In genomic region chr12:13950502-13950901, GRCh38 we compare ENCODE assay signal across 25 cellular contexts. TPM values are rescaled to one million over a fixed set of nuclear protein-coding genes. Genes with fewer than 3 reads are reported as not detected.
DNase-seq lines count a peak whose midpoint lies in the region; ATAC-seq, FAIRE-seq and TF ChIP-seq lines count a peak whose summit lies in the region.
"Had no signal": no experiment of that assay in that cellular context is flagged by ENCODE, and none has a peak within 500 bp of the region (broad histone marks: within the 10 kb centered on the region; RNA-seq: fewer than 3 reads in every experiment).

No MANE protein-coding gene starts in this region.

- intact Hi-C loops in kidney (cut with DNase I) = no loop called here

- POLR2A ChIA-PET in A549 (lab: Yijun Ruan, JAX) = interaction anchor here (0.9 to 2.0 kb wide), 2 partner anchors 31 to 849 kb away, joined by 4 to 5 read pairs; no protein-coding TSS in a partner anchor

- peak; percentile 52 to 92 for DNase-seq in A549 (ENCODE audit: low read depth in 1 of 2, low spot score in 1 of 2)
- peak; percentile 84 for DNase-seq in epithelial cell of proximal tubule (ENCODE audit: low read depth)
- DNase-seq in NCI-H1092 treated with DMSO at 0.1 percent for 48 hours (lab: John Stamatoyannopoulos, UW) = no peak
- DNase-seq in kidney = no peak
- no peak for DNase-seq in KBM-7
- DNase-seq: activated effector memory CD4-positive, alpha-beta T cell treated with anti-CD3 and anti-CD28 coated beads, Interleukin-2, amount 50 U/mL, for 16 hours; GDM1; KG1; NCI-H2029 treated with DMSO at 0.1 percent for 48 hours; NK-92 treated with Interleukin-12 subunit alpha and Interleukin-12 subunit beta, amount 100 ng/mL, for 24 hours; occipital lobe; right lobe of liver; stimulated activated CD4-positive, alpha-beta T cell treated with anti-CD3 and anti-CD28 coated beads, Interleukin-1b, Interleukin-23, amount 100 ng/mL, for 48 hours; transverse colon had no signal

- TF ChIP-seq POLR2A in A549 (IDR thresholded peaks at IDR 0.05; ENCODE audit: low read length) = no peak

- TF ChIP-seq RAD21 in A549 (conservative IDR thresholded peaks at IDR 0.05 in 1 of 2, IDR thresholded peaks at IDR 0.05 in 1 of 2) = peak in 1 of 2 experiments; percentile 23; a peak in 1 of 5 replicates

- peak; percentile 40 to 63; a peak in 4 of 6 replicates for ATAC-seq in A549
- ATAC-seq in HG02588 (IDR thresholded peaks at IDR 0.05; ENCODE audit: unreplicated experiment) = no peak

- TF ChIP-seq CTCF in A549 (IDR thresholded peaks at IDR 0.05) (no peak), epithelial cell of proximal tubule (conservative IDR thresholded peaks at IDR 0.05; ENCODE audit: low read depth, low read length) (no peak), kidney (IDR thresholded peaks at IDR 0.05; ENCODE audit: borderline replicate concordance, extremely low read depth, insufficient read depth) (no peak)

- H3K9ac ChIP-seq in HUES64 (ENCODE audit: low read depth, low read length) (peak overlapping the region; percentile 3; the same call in 1 of the 2 replicates), kidney (ENCODE audit: low read length in 2 of 2) (no peak overlapping the region)

- FAIRE-seq in A549 (lab: Jason Lieb, UNC) (peak; percentile 99), kidney (lab: Jason Lieb, UNC) (no peak)

- H3K9me3 ChIP-seq in A549 = no peaks in the 10 kb centered on the region
- H3K9me3 ChIP-seq in HUES64 (ENCODE audit: insufficient read depth, low read depth, low read length) = no peaks in the 10 kb centered on the region
- H3K9me3 ChIP-seq in mesodermal cell (ENCODE audit: control insufficient read depth, low read length) = no peaks in the 10 kb centered on the region
- no peaks in the 10 kb centered on the region for H3K9me3 ChIP-seq in kidney (ENCODE audit: control insufficient read depth in 1 of 2, low read length in 2 of 2)
- H3K9me3 ChIP-seq: adrenal gland, HAP-1, right lobe of liver, transverse colon had no signal

- H3K4me3 ChIP-seq in A549 = no peak overlapping the region
- H3K4me3 ChIP-seq in HUES64 (ENCODE audit: low read length) = no peak overlapping the region
- no peak overlapping the region for H3K4me3 ChIP-seq in epithelial cell of proximal tubule (ENCODE audit: low read depth, low read length)
- no peak overlapping the region for H3K4me3 ChIP-seq in mesodermal cell (ENCODE audit: extremely low read depth, insufficient read depth, low read length, poor library complexity, severe bottlenecking)
- H3K4me3 ChIP-seq in kidney (ENCODE audit: low read length in 2 of 2) = no peak overlapping the region
- H3K4me3 ChIP-seq: adrenal gland, cardiac muscle cell, HAP-1, right lobe of liver, transverse colon had no signal

- peak; percentile 69 to 87; a peak in 2 of 5 replicates for TF ChIP-seq EP300 in A549 (IDR thresholded peaks at IDR 0.05)

- in situ Hi-C loops in KBM-7 (cut with MboI; ENCODE audit: low pct_unique_long_range_greater_than_20kb, low sequenced_read_pairs) = no loop called here

- no peaks in the 10 kb centered on the region for H3K27me3 ChIP-seq in HUES64 (ENCODE audit: insufficient read depth, low read length)
- H3K27me3 ChIP-seq: adrenal gland, cardiac muscle cell, right lobe of liver, transverse colon had no signal

- H3K27ac ChIP-seq in A549 = peak overlapping the region; percentile 92
- peak overlapping the region; percentile 69 for H3K27ac ChIP-seq in HUES64 (ENCODE audit: low read depth, low read length)
- H3K27ac ChIP-seq in mesodermal cell (ENCODE audit: low read depth, low read length, severe bottlenecking) = peak overlapping the region; percentile 83
- no peak overlapping the region for H3K27ac ChIP-seq in kidney (ENCODE audit: low read depth in 2 of 2, low read length in 2 of 2)
- H3K27ac ChIP-seq: 22Rv1, adrenal gland, cardiac muscle cell, right lobe of liver had no signal

- H3K4me2 ChIP-seq in A549 = peak overlapping the region; percentile 70

- CTCF ChIA-PET in A549 (lab: Yijun Ruan, JAX) = interaction anchor here (1.2 to 3.4 kb wide), 3 partner anchors 9 to 210 kb away, joined by 3 to 18 read pairs (median 7); partner anchors contain the start of gene GRIN2B

- 3% methylated on average over 1 of the region's 1 CpG for WGBS in A549 (ENCODE audit: missing lambda C conversion rate)
- WGBS in HUES64 = 38% methylated on average over 1 of the region's 1 CpG
- WGBS in mesodermal cell (ENCODE audit: insufficient coverage in 2 of 2), 2 experiments = 14% methylated on average over 1 of the region's 1 CpG; no CpG with 5 or more reads in 1 of the 2 experiments

- H3K4me1 ChIP-seq in A549 (peaks cover 94% of the 10 kb centered on the region), HUES64 (ENCODE audit: insufficient read depth, low read length) (peaks cover 20% of the 10 kb centered on the region), mesodermal cell (ENCODE audit: control insufficient read depth, insufficient read depth, low read length, poor library complexity, severe bottlenecking) (peaks cover 25% of the 10 kb centered on the region), kidney (ENCODE audit: control insufficient read depth in 1 of 2, insufficient read depth in 1 of 2, low read depth in 1 of 2, low read length in 2 of 2) (peaks cover 2 to 7% of the 10 kb centered on the region in 2 donors)
- H3K4me1 ChIP-seq: adrenal gland, HAP-1, right lobe of liver had no signal

- no peaks in the 10 kb centered on the region for H3K36me3 ChIP-seq in HUES64 (ENCODE audit: insufficient read depth, low read length)
- H3K36me3 ChIP-seq in mesodermal cell (ENCODE audit: control insufficient read depth, insufficient read depth, low read length) = no peaks in the 10 kb centered on the region
- H3K36me3 ChIP-seq in kidney (ENCODE audit: control insufficient read depth in 1 of 2, insufficient read depth in 2 of 2, low read length in 2 of 2) = no peaks in the 10 kb centered on the region
- H3K36me3 ChIP-seq: adrenal gland, cardiac muscle cell, HAP-1, right lobe of liver, transverse colon had no signal

TF ChIP-seq in A549, 52 proteins besides CTCF, POLR2A, EP300 and RAD21:
- TF ChIP-seq RARB (CRISPR knock-in tag; IDR thresholded peaks at IDR 0.05) (0 out of 2 replicates have a peak, but pooled peaks have one; percentile 39), NPAS2 (CRISPR knock-in tag; IDR thresholded peaks at IDR 0.05; ENCODE audit: borderline replicate concordance) (no peak), HOXB5 (CRISPR knock-in tag; IDR thresholded peaks at IDR 0.05) (peak; percentile 80), TFCP2L1 (CRISPR knock-in tag; IDR thresholded peaks at IDR 0.05) (no peak), MAX (IDR thresholded peaks at IDR 0.05) (peak; percentile 57), JUN (IDR thresholded peaks at IDR 0.05) (peak; percentile 69 to 76; a peak in 4 of 5 replicates), FOSL2 (IDR thresholded peaks at IDR 0.05) (peak; percentile 68), FOSL2 (CRISPR knock-in tag; IDR thresholded peaks at IDR 0.05) (peak; percentile 94), BCL3 (IDR thresholded peaks at IDR 0.05) (0 out of 3 replicates have a peak, but pooled peaks have one; percentile 25), GATA3 (IDR thresholded peaks at IDR 0.05; ENCODE audit: borderline replicate concordance) (peak; percentile 93), HEYL (CRISPR knock-in tag; IDR thresholded peaks at IDR 0.05) (peak; percentile 42; the same call in 1 of the 2 replicates), JUNB (IDR thresholded peaks at IDR 0.05) (peak; percentile 80), MAZ (IDR thresholded peaks at IDR 0.05; ENCODE audit: borderline replicate concordance, low read depth, low read length) (no peak), NFE2L2 (conservative IDR thresholded peaks at IDR 0.05; ENCODE audit: low read length) (0 out of 2 replicates have a peak, but pooled peaks have one; percentile 26), SMC3 (IDR thresholded peaks at IDR 0.05) (peak; percentile 33; the same call in 1 of the 3 replicates), MYC (IDR thresholded peaks at IDR 0.05; ENCODE audit: borderline replicate concordance, low read length) (no peak), MAFK (IDR thresholded peaks at IDR 0.05; ENCODE audit: partially characterized antibody) (peak; percentile 34), HOXB13 (CRISPR knock-in tag; IDR thresholded peaks at IDR 0.05; ENCODE audit: low read depth) (peak; percentile 38; the same call in 1 of the 2 replicates), CEBPB (IDR thresholded peaks at IDR 0.05) (peak in 1 of 2 experiments; percentile 67; a peak in 2 of 4 replicates)

RNA-seq across cellular contexts. Expression of gene GRIN2B, which starts 30.9 kb away (rescaled TPM):
- 3.2 and 3.3 TPM in 2 replicates for polyA plus RNA-seq in A549 (2011; rRNA removed)
- polyA plus RNA-seq in A549 (2012; cell fraction: cytosol; rRNA removed) = 4.6 and 5.5 TPM in 2 replicates
- 3.9 and 5.6 TPM in 2 replicates for polyA plus RNA-seq in A549 (2012; cell fraction: nucleus; rRNA removed)
- polyA plus RNA-seq in A549 (2017; fragmentation: RNase III; extraction: RNeasy Plus Mini Kit Qiagen cat#74134 plus additional on column Dnase treatment) = 2.4 to 4.0 TPM (median 2.9 TPM) in 3 replicates
- polyA minus RNA-seq in A549 (2011; rRNA and poly(A)+ RNA removed) = 16.9 and 21.2 TPM in 2 replicates
- polyA plus RNA-seq in HUES64 (2013, experiment 1 of 2) = 0.80 TPM
- 0.38 TPM for polyA plus RNA-seq in HUES64 (2013, experiment 2 of 2)
- total RNA-seq in epithelial cell of proximal tubule = 0.12 TPM in 1 of 2 replicates, not detected in the other
- under 0.01 TPM for polyA plus RNA-seq in mesodermal cell (2013, experiment 1 of 2)
- polyA plus RNA-seq in mesodermal cell (2013, experiment 2 of 2) = not detected
- total RNA-seq in kidney = 0.63 TPM
- polyA plus RNA-seq in kidney (ENCODE audit: insufficient read depth, low read depth, low replicate concordance) = 0.26 TPM
- total RNA-seq: dermis microvascular lymphatic vessel endothelial cell, NCI-H460, right lobe of liver, RPMI7951 had no signal
- polyA plus RNA-seq: BJ, cardiac muscle cell had no signal

Comparison
In these comparisons a context has a peak if more than half of its experiments do, and no peak if none do; other contexts are left out.
1. DNase-seq: peak in A549 (2 of 2) and epithelial cell of proximal tubule (single experiment); none in NCI-H1092 treated with DMSO at 0.1 percent for 48 hours (single experiment), kidney (single experiment) and KBM-7 (single experiment).
2. H3K27ac ChIP-seq: peak in A549 (2 of 2), HUES64 (single experiment) and mesodermal cell (single experiment); none in kidney (0 of 2).